In the genomic region with DNA sequence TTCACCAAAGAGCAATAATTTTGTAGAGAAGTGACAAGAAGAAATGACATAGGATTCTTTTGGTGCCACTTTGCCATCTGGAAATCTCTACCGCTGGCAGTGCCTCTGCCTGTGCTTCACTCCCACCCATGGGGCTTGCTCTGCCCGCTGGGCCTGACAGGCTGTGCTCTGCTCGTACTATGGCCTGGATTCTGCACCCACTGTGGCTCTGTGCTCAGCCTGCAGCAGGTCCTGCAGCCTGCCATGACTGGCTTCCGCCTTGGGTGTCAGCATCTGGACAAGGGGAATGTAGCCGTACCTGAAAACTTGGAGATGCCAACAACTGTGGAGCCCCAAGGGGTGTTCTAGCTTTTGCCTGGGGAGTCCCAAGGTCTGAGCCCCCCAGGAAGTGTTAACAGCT, we compare ENCODE assay signal across 29 cellular contexts.
"Had no signal": no experiment of that assay in that cellular context is flagged by ENCODE, and none has a peak within 500 bp of the region (broad histone marks: within the 10 kb centered on the region; RNA-seq: fewer than 3 reads in every experiment).

No MANE protein-coding gene starts in this region.

- H3K4me2 ChIP-seq: SK-N-SH had no signal

- H3K27ac ChIP-seq: adrenal gland, body of pancreas, breast epithelium, Peyer's patch, SJSA1 had no signal

- ATAC-seq: activated naive CD4-positive, alpha-beta T cell treated with anti-CD3 and anti-CD28 coated beads, Interleukin-2, amount 50 U/mL, for 72 hours; activated T-cell treated with anti-CD3 and anti-CD28 coated beads, Interleukin-2, amount 50 U/mL, for 4 hours; body of pancreas; PC-3 had no signal

- H3K27ac Mint-ChIP-seq: activated CD4-positive, alpha-beta memory T cell treated with anti-CD3 and anti-CD28 coated beads for 36 hours; activated naive CD4-positive, alpha-beta T cell treated with anti-CD3 and anti-CD28 coated beads for 36 hours; activated naive CD4-positive, alpha-beta T cell treated with anti-CD3 and anti-CD28 coated beads, Interleukin-2, amount 50 U/mL, for 72 hours; activated T-helper 1 cell treated with anti-CD3 and anti-CD28 coated beads, Interleukin-12 subunit alpha, Interleukin-12 subunit beta, Interleukin-2, Interleukin-4 antibody, amounts not matched to agents 30 ng/mL and 10 ng/mL and 1 ng/mL, durations not matched to agents 14 hours and 24 hours and 36 hours; T-helper 1 cell treated with Interleukin-12 subunit alpha and Interleukin-12 subunit beta and Interleukin-4 antibody, amounts not matched to agents 30 μg/mL and 1 μg/mL, for 36 hours; T-helper 2 cell treated with Interferon-gamma antibody and Interleukin-4, amounts not matched to agents 5 μg/mL and 100 μg/mL, for 36 hours had no signal

- H3K36me3 Mint-ChIP-seq: activated CD4-positive, alpha-beta memory T cell treated with anti-CD3 and anti-CD28 coated beads for 36 hours had no signal

- H3K9ac ChIP-seq: SK-N-SH had no signal

- DNase-seq: activated CD4-positive, alpha-beta memory T cell treated with anti-CD3 and anti-CD28 coated beads for 36 hours; activated CD4-positive, alpha-beta T cell treated with anti-CD3 and anti-CD28 coated beads for 4 hours; activated CD4-positive, alpha-beta T cell treated with anti-CD3 and anti-CD28 coated beads, Interleukin-2, amount 50 U/mL, for 1 hour; activated CD4-positive, CD25-positive, alpha-beta regulatory T cell treated with anti-CD3 and anti-CD28 coated beads, Interleukin-2, amount 50 U/mL, for 72 hours; activated CD8-positive, alpha-beta memory T cell treated with anti-CD3 and anti-CD28 coated beads, Interleukin-2, amount 50 U/mL, for 4 hours; activated gamma-delta T cell treated with Interleukin-2 at 50 U/mL for 16 hours; activated naive CD4-positive, alpha-beta T cell treated with anti-CD3 and anti-CD28 coated beads for 36 hours; activated T-cell treated with anti-CD3 and anti-CD28 coated beads for 4 hours; activated T-cell treated with anti-CD3 and anti-CD28 coated beads, Interleukin-2, amount 50 U/mL, for 4 hours; adrenal gland; body of pancreas; NCI-H1105; NCI-H1417 treated with DMSO at 0.1 percent for 48 hours; NCI-H1694 treated with DMSO at 0.1 percent for 48 hours; NCI-H2029; NCI-H345; NCI-H524 treated with DMSO at 0.1 percent for 48 hours; NK-92 treated with Interleukin-12 subunit alpha and Interleukin-12 subunit beta, amount 100 ng/mL, for 24 hours; PC-3; Peyer's patch; RPMI8226; SHP77 treated with DMSO at 0.1 percent for 48 hours; SK-N-SH had no signal

- H3K36me3 ChIP-seq: adrenal gland, breast epithelium, Peyer's patch, SJSA1 had no signal

- H3K4me1 ChIP-seq: adrenal gland, body of pancreas, breast epithelium, Peyer's patch, SJSA1 had no signal

- H3K27me3 ChIP-seq: adrenal gland, body of pancreas, breast epithelium, Peyer's patch, SJSA1 had no signal

- H3K9me3 ChIP-seq: adrenal gland, body of pancreas, breast epithelium, Peyer's patch, SK-N-SH had no signal

- H3K27me3 Mint-ChIP-seq: activated CD4-positive, alpha-beta memory T cell treated with anti-CD3 and anti-CD28 coated beads for 36 hours had no signal

- H3K4me3 ChIP-seq: adrenal gland, body of pancreas, breast epithelium, Peyer's patch, SJSA1 had no signal

- H3K4me3 Mint-ChIP-seq: activated CD4-positive, alpha-beta memory T cell treated with anti-CD3 and anti-CD28 coated beads for 36 hours; activated naive CD4-positive, alpha-beta T cell treated with anti-CD3 and anti-CD28 coated beads for 36 hours; activated T-cell treated with anti-CD3 and anti-CD28 coated beads, Interleukin-2, amount 50 U/mL, for 4 hours; activated T-helper 1 cell treated with anti-CD3 and anti-CD28 coated beads, Interleukin-12 subunit alpha, Interleukin-12 subunit beta, Interleukin-2, Interleukin-4 antibody, amounts not matched to agents 30 ng/mL and 10 ng/mL and 1 ng/mL, durations not matched to agents 14 hours and 24 hours and 36 hours; T-helper 1 cell treated with Interleukin-12 subunit alpha and Interleukin-12 subunit beta and Interleukin-4 antibody, amounts not matched to agents 30 μg/mL and 1 μg/mL, for 36 hours; T-helper 2 cell treated with Interferon-gamma antibody and Interleukin-4, amounts not matched to agents 5 μg/mL and 100 μg/mL, for 36 hours had no signal
